Comparison of ENCODE assay signal across 25 cellular contexts in the genomic region with DNA sequence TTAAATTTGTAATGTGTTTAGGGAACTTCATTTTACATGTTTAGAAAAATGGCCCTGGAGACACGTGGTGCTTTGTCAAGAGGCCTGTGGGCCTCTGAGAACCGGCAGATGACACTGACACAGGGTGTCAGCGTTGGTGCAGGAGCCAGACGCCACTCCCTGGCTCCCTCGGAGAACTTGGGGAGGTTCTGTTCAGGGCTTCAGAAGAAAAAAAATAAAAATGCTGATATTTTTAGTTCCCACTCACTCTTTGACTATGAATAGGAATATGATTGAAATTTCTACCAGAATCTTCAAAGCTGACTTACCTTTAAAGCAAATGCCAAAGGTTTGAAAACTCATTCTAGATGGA.
A peak's percentile ranks its signal among the peaks of the same experiment; 100 is the strongest.
DNase-seq lines count a peak whose midpoint lies in the region; ATAC-seq and TF ChIP-seq lines count a peak whose summit lies in the region.
"Had no signal": no experiment of that assay in that cellular context is flagged by ENCODE, and none has a peak within 500 bp of the region (broad histone marks: within the 10 kb centered on the region; RNA-seq: fewer than 3 reads in every experiment).

No MANE protein-coding gene starts in this region.

- no peak for ATAC-seq in GM23338
- ATAC-seq: A549, HCT116, Panc1 had no signal

- H3K36me3 ChIP-seq in GM23338 (ENCODE audit: insufficient read depth), result peaks cover 11% of the 10 kb centered on the region; the same call in 1 of the 2 replicates
- no peaks in the 10 kb centered on the region for H3K36me3 ChIP-seq in smooth muscle cell (ENCODE audit: low read depth)

- no peak overlapping the region for H3K27ac Mint-ChIP-seq in GM23338
- H3K27ac Mint-ChIP-seq: CD4-positive, alpha-beta T cell; IgD-negative memory B cell had no signal

- peaks cover 14% of the 10 kb centered on the region; the same call in 2 of the 3 replicates for H3K36me3 Mint-ChIP-seq in GM23338 (ENCODE audit: low read depth)
- H3K36me3 Mint-ChIP-seq: IgD-negative memory B cell had no signal

- H3F3A ChIP-seq in GM23338 (replicated peaks; ENCODE audit: low read depth) (no peaks in the 10 kb centered on the region), smooth muscle cell (ENCODE audit: low read depth) (no peaks in the 10 kb centered on the region)

- H3K27me3 ChIP-seq in GM23338 (ENCODE audit: insufficient read depth) (no peaks in the 10 kb centered on the region), dorsolateral prefrontal cortex (no peaks in the 10 kb centered on the region), smooth muscle cell (ENCODE audit: low read depth) (no peaks in the 10 kb centered on the region)
- H3K27me3 ChIP-seq: BLaER1 treated with 17β-estradiol and CSF1 and Interleukin-3, amounts not matched to agents 10 nM and 100 nM had no signal

- peaks cover 20% of the 10 kb centered on the region for H3K9me3 Mint-ChIP-seq in GM23338

- TF ChIP-seq CTCF in GM23338 (conservative IDR thresholded peaks at IDR 0.05; ENCODE audit: low read depth in 2 of 2) (peak in 1 of 2 experiments; percentile 39; a peak in 2 of 4 replicates), dorsolateral prefrontal cortex (IDR thresholded peaks at IDR 0.05 in 54 of 56, conservative IDR thresholded peaks at IDR 0.05 in 2 of 56; ENCODE audit: low read depth in 1 of 56, partially characterized antibody in 56 of 56) (no peak), smooth muscle cell (IDR thresholded peaks at IDR 0.05; ENCODE audit: borderline replicate concordance, insufficient read depth, poor library complexity, severe bottlenecking) (no peak)

- H3K9ac ChIP-seq in smooth muscle cell (ENCODE audit: low read depth), result no peak overlapping the region
- H3K9ac ChIP-seq: BLaER1 treated with 17β-estradiol and CSF1 and Interleukin-3, amounts not matched to agents 10 nM and 100 nM; KMS-11 had no signal

- H3K27me3 Mint-ChIP-seq in GM23338 (ENCODE audit: insufficient read depth, low read depth, poor library complexity), result peaks cover 4% of the 10 kb centered on the region
- H3K27me3 Mint-ChIP-seq: CD4-positive, alpha-beta T cell had no signal

- H3K4me3 ChIP-seq in GM23338, result no peak overlapping the region
- H3K4me3 ChIP-seq in dorsolateral prefrontal cortex, result no peak overlapping the region
- no peak overlapping the region for H3K4me3 ChIP-seq in smooth muscle cell
- H3K4me3 ChIP-seq: A549; BLaER1 treated with 17β-estradiol and CSF1 and Interleukin-3, amounts not matched to agents 10 nM and 100 nM had no signal

- no peaks in the 10 kb centered on the region for H4K20me1 ChIP-seq in GM23338 (replicated peaks; ENCODE audit: insufficient read depth)
- H4K20me1 ChIP-seq in smooth muscle cell (ENCODE audit: low read depth), result no peaks in the 10 kb centered on the region
- H4K20me1 ChIP-seq: BLaER1 treated with 17β-estradiol and CSF1 and Interleukin-3, amounts not matched to agents 10 nM and 100 nM had no signal

- no peak overlapping the region for H3K4me3 Mint-ChIP-seq in GM23338
- H3K4me3 Mint-ChIP-seq: CD4-positive, alpha-beta T cell; IgD-negative memory B cell had no signal

- H3K4me1 Mint-ChIP-seq in GM23338, result peaks cover 5% of the 10 kb centered on the region
- H3K4me1 Mint-ChIP-seq: IgD-negative memory B cell had no signal

- 76% methylated on average over 5 of the region's 5 CpGs for WGBS in smooth muscle cell (ENCODE audit: low lambda C conversion rate)

- H3K79me2 ChIP-seq in GM23338 (replicated peaks; ENCODE audit: insufficient read depth) (no peaks in the 10 kb centered on the region), smooth muscle cell (ENCODE audit: low read depth) (no peaks in the 10 kb centered on the region)

- H2AFZ ChIP-seq in GM23338 (0 out of 2 replicates have a peak overlapping the region, but pooled peaks have one; percentile 23), smooth muscle cell (ENCODE audit: low read depth) (peak overlapping the region; percentile 45)

- H3K4me2 ChIP-seq in GM23338 (no peak overlapping the region), smooth muscle cell (no peak overlapping the region)
- H3K4me2 ChIP-seq: A549, KMS-11 had no signal

- peaks cover 5% of the 10 kb centered on the region for H3K9me3 ChIP-seq in smooth muscle cell (replicated peaks; ENCODE audit: low read depth)

- 0 out of 2 replicates have a peak, but pooled peaks cover 8% of the 10 kb centered on the region for H3K4me1 ChIP-seq in GM23338 (ENCODE audit: insufficient read depth)
- peaks cover 6% of the 10 kb centered on the region for H3K4me1 ChIP-seq in smooth muscle cell (ENCODE audit: low read depth)
- H3K4me1 ChIP-seq: A549 had no signal

- H3K27ac ChIP-seq in GM23338 (ENCODE audit: low read depth) (no peak overlapping the region), dorsolateral prefrontal cortex (peak overlapping the region in 51 of 59 donors; percentile 1 to 90 (median 67)), smooth muscle cell (ENCODE audit: low read depth) (no peak overlapping the region)
- H3K27ac ChIP-seq: A549; BLaER1 treated with 17β-estradiol and CSF1 and Interleukin-3, amounts not matched to agents 10 nM and 100 nM; KMS-11; RWPE1 had no signal

- intact Hi-C loops in dorsolateral prefrontal cortex (cut with DNase I), result no loop called here

- peak; percentile 2 for DNase-seq in NOMO-1 treated with dmso at 0.1 percent for 144 hours (lab: John Stamatoyannopoulos, UW; ENCODE audit: unreplicated experiment)
- no peak for DNase-seq in NOMO-1 treated with DMSO at 0.1 percent for 48 hours (lab: John Stamatoyannopoulos, UW; ENCODE audit: unreplicated experiment)
- DNase-seq in GM23338 (ENCODE audit: low spot score), result no peak
- no peak for DNase-seq in dorsolateral prefrontal cortex
- DNase-seq in smooth muscle cell (lab: John Stamatoyannopoulos, UW; ENCODE audit: unreplicated experiment), result no peak
- no peak for DNase-seq in NCI-H774 (lab: John Stamatoyannopoulos, UW)
- DNase-seq in dedifferentiated amniotic fluid mesenchymal stem cell (ENCODE audit: extremely low spot score), result no peak
- DNase-seq: AML-193; CD4-positive, alpha-beta T cell; COR-L47; DMS79; EL; GF-D8; NCI-H1092 treated with DMSO at 0.1 percent for 48 hours; NCI-H1436; NCI-H2029; NCI-H526 treated with DMSO at 0.1 percent for 48 hours; SHP77 had no signal

- 0 out of 2 replicates have a peak, but pooled peaks cover 3% of the 10 kb centered on the region for H3K9me2 ChIP-seq in GM23338 (ENCODE audit: insufficient read depth)

TF ChIP-seq in GM23338, 12 proteins besides CTCF, POLR2A, EP300 and RAD21:
- TF ChIP-seq ZNF331 (CRISPR knock-in tag; IDR thresholded peaks at IDR 0.05; ENCODE audit: low read depth) (no peak), POLR2AphosphoS5 (IDR thresholded peaks at IDR 0.05; ENCODE audit: low read depth) (no peak), CREB1 (CRISPR knock-in tag; IDR thresholded peaks at IDR 0.05; ENCODE audit: low read depth) (no peak)
- TF ChIP-seq, protein P1, sequence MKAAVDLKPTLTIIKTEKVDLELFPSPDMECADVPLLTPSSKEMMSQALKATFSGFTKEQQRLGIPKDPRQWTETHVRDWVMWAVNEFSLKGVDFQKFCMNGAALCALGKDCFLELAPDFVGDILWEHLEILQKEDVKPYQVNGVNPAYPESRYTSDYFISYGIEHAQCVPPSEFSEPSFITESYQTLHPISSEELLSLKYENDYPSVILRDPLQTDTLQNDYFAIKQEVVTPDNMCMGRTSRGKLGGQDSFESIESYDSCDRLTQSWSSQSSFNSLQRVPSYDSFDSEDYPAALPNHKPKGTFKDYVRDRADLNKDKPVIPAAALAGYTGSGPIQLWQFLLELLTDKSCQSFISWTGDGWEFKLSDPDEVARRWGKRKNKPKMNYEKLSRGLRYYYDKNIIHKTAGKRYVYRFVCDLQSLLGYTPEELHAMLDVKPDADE (IDR thresholded peaks at IDR 0.05), result no peak
- TF ChIP-seq, protein P2, sequence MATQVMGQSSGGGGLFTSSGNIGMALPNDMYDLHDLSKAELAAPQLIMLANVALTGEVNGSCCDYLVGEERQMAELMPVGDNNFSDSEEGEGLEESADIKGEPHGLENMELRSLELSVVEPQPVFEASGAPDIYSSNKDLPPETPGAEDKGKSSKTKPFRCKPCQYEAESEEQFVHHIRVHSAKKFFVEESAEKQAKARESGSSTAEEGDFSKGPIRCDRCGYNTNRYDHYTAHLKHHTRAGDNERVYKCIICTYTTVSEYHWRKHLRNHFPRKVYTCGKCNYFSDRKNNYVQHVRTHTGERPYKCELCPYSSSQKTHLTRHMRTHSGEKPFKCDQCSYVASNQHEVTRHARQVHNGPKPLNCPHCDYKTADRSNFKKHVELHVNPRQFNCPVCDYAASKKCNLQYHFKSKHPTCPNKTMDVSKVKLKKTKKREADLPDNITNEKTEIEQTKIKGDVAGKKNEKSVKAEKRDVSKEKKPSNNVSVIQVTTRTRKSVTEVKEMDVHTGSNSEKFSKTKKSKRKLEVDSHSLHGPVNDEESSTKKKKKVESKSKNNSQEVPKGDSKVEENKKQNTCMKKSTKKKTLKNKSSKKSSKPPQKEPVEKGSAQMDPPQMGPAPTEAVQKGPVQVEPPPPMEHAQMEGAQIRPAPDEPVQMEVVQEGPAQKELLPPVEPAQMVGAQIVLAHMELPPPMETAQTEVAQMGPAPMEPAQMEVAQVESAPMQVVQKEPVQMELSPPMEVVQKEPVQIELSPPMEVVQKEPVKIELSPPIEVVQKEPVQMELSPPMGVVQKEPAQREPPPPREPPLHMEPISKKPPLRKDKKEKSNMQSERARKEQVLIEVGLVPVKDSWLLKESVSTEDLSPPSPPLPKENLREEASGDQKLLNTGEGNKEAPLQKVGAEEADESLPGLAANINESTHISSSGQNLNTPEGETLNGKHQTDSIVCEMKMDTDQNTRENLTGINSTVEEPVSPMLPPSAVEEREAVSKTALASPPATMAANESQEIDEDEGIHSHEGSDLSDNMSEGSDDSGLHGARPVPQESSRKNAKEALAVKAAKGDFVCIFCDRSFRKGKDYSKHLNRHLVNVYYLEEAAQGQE (IDR thresholded peaks at IDR 0.05; ENCODE audit: unreplicated experiment), result no peak

Comparison
In these comparisons a context has a peak if more than half of its experiments do, and no peak if none do; other contexts are left out.
1. H3K27ac ChIP-seq: peak in dorsolateral prefrontal cortex (51 of 59); none in GM23338 (single experiment) and smooth muscle cell (single experiment).